ENCODE assay signal across 1 cellular context in the genomic region with DNA sequence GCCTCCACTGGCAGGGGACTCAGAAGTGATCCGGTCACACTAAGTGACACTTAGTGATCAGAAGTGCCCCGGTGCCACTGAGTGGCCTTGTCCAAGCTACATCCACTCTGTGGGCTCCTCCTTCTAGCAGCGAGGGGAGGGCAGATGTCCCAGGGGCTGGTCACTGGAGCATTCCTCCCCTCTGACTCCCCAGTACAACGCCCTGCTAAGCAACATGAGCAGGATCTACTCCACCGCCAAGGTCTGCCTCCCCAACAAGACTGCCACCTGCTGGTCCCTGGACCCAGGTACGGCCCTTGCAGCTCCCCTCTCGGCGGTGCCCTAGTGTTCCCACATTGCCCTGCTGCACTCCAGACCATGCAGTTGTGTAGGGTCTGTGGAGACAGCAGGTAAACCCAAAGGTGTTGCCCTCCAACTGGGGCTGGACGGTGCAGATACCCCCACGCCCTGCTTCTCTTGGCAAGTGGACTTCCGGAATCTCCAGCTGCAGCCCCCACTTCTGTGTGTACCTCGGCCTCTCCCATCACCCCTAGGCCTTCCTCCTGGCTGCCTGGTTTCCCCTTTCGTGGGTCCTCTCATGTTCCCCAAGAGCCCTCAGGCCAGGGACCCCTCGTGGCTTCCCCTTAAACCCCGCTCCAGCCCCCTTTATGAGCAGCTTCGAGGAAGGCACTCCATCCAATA.
TF ChIP-seq lines count a peak whose summit lies in the region.

No MANE protein-coding gene starts in this region.

TF ChIP-seq in HepG2, 621 proteins besides CTCF, POLR2A, EP300 and RAD21 (continued from another document and continues in another):
- TF ChIP-seq, protein P1, sequence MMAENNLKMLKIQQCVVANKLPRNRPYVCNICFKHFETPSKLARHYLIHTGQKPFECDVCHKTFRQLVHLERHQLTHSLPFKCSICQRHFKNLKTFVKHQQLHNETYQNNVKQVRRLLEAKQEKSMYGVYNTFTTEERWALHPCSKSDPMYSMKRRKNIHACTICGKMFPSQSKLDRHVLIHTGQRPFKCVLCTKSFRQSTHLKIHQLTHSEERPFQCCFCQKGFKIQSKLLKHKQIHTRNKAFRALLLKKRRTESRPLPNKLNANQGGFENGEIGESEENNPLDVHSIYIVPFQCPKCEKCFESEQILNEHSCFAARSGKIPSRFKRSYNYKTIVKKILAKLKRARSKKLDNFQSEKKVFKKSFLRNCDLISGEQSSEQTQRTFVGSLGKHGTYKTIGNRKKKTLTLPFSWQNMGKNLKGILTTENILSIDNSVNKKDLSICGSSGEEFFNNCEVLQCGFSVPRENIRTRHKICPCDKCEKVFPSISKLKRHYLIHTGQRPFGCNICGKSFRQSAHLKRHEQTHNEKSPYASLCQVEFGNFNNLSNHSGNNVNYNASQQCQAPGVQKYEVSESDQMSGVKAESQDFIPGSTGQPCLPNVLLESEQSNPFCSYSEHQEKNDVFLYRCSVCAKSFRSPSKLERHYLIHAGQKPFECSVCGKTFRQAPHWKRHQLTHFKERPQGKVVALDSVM (CRISPR knock-in tag; IDR thresholded peaks at IDR 0.05) = no peak
- TF ChIP-seq SSRP1 (CRISPR knock-in tag; IDR thresholded peaks at IDR 0.05) (no peak), NFIB (CRISPR knock-in tag; IDR thresholded peaks at IDR 0.05; ENCODE audit: borderline replicate concordance) (no peak), NRL (CRISPR knock-in tag; IDR thresholded peaks at IDR 0.05; ENCODE audit: borderline replicate concordance) (peak; percentile 59; the same call in 1 of the 2 replicates), MIER3 (CRISPR knock-in tag; IDR thresholded peaks at IDR 0.05; ENCODE audit: borderline replicate concordance) (peak; percentile 39; the same call in 1 of the 2 replicates), ZNF572 (CRISPR knock-in tag; IDR thresholded peaks at IDR 0.05) (peak; percentile 41; the same call in 1 of the 2 replicates), ZSCAN29 (CRISPR knock-in tag; conservative IDR thresholded peaks at IDR 0.05) (no peak), FOXA3 (CRISPR knock-in tag; IDR thresholded peaks at IDR 0.05) (0 out of 2 replicates have a peak, but pooled peaks have one; percentile 22), HCFC1 (IDR thresholded peaks at IDR 0.05; ENCODE audit: low read depth, low read length) (no peak), ZSCAN21 (CRISPR knock-in tag; IDR thresholded peaks at IDR 0.05; ENCODE audit: borderline replicate concordance) (peak; percentile 65; the same call in 1 of the 2 replicates), SAP130 (CRISPR knock-in tag; IDR thresholded peaks at IDR 0.05; ENCODE audit: low read depth) (peak; percentile 42; the same call in 1 of the 2 replicates), ZFP1 (CRISPR knock-in tag; IDR thresholded peaks at IDR 0.05) (no peak), ZNF781 (CRISPR knock-in tag; IDR thresholded peaks at IDR 0.05; ENCODE audit: borderline replicate concordance, not compliant biosample characterization) (no peak), LCORL (IDR thresholded peaks at IDR 0.05) (no peak), LCORL (CRISPR knock-in tag; IDR thresholded peaks at IDR 0.05) (peak; percentile 59; the same call in 1 of the 2 replicates), ZNF678 (CRISPR knock-in tag; IDR thresholded peaks at IDR 0.05) (no peak), ZNF709 (CRISPR knock-in tag; IDR thresholded peaks at IDR 0.05) (no peak), HMGA1 (CRISPR knock-in tag; conservative IDR thresholded peaks at IDR 0.05) (no peak), GATAD1 (CRISPR knock-in tag; IDR thresholded peaks at IDR 0.05) (0 out of 2 replicates have a peak, but pooled peaks have one; percentile 24), ZNF292 (CRISPR knock-in tag; IDR thresholded peaks at IDR 0.05; ENCODE audit: borderline replicate concordance, low read depth) (peak; percentile 51; the same call in 1 of the 2 replicates), MXD4 (CRISPR knock-in tag; IDR thresholded peaks at IDR 0.05) (no peak), FOSL2 (CRISPR knock-in tag; IDR thresholded peaks at IDR 0.05) (peak; percentile 46; the same call in 1 of the 2 replicates), STAG1 (CRISPR knock-in tag; IDR thresholded peaks at IDR 0.05) (peak; percentile 88), ZNF274 (CRISPR knock-in tag; IDR thresholded peaks at IDR 0.05) (0 out of 2 replicates have a peak, but pooled peaks have one; percentile 22), HNRNPLL (IDR thresholded peaks at IDR 0.05; ENCODE audit: low read depth, low read length, poor library complexity, severe bottlenecking) (peak; percentile 33), HDAC2 (CRISPR knock-in tag; IDR thresholded peaks at IDR 0.05) (no peak), PITX1 (CRISPR knock-in tag; IDR thresholded peaks at IDR 0.05) (0 out of 2 replicates have a peak, but pooled peaks have one; percentile 16), SP4 (CRISPR knock-in tag; IDR thresholded peaks at IDR 0.05) (no peak), ZNF17 (CRISPR knock-in tag; IDR thresholded peaks at IDR 0.05) (no peak), CHCHD3 (CRISPR knock-in tag; IDR thresholded peaks at IDR 0.05) (0 out of 2 replicates have a peak, but pooled peaks have one; percentile 12), ZNF790 (CRISPR knock-in tag; IDR thresholded peaks at IDR 0.05; ENCODE audit: borderline replicate concordance) (no peak), SALL2 (CRISPR knock-in tag; IDR thresholded peaks at IDR 0.05) (no peak), CCDC6 (CRISPR knock-in tag; IDR thresholded peaks at IDR 0.05) (no peak), ZFX (CRISPR knock-in tag; IDR thresholded peaks at IDR 0.05; ENCODE audit: low read depth) (peak; percentile 34; the same call in 1 of the 2 replicates)
- TF ChIP-seq, protein P2, sequence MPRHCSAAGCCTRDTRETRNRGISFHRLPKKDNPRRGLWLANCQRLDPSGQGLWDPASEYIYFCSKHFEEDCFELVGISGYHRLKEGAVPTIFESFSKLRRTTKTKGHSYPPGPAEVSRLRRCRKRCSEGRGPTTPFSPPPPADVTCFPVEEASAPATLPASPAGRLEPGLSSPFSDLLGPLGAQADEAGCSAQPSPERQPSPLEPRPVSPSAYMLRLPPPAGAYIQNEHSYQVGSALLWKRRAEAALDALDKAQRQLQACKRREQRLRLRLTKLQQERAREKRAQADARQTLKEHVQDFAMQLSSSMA (CRISPR knock-in tag; IDR thresholded peaks at IDR 0.05) = no peak
- TF ChIP-seq, protein P3, sequence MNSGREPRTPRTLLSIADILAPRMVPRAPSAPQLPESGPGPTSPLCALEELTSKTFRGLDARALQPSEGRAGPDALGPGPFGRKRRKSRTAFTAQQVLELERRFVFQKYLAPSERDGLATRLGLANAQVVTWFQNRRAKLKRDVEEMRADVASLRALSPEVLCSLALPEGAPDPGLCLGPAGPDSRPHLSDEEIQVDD (CRISPR knock-in tag; IDR thresholded peaks at IDR 0.05; ENCODE audit: borderline replicate concordance) = no peak
- TF ChIP-seq, protein P4, sequence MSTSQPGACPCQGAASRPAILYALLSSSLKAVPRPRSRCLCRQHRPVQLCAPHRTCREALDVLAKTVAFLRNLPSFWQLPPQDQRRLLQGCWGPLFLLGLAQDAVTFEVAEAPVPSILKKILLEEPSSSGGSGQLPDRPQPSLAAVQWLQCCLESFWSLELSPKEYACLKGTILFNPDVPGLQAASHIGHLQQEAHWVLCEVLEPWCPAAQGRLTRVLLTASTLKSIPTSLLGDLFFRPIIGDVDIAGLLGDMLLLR (CRISPR knock-in tag; IDR thresholded peaks at IDR 0.05) = no peak
- TF ChIP-seq, protein P5, sequence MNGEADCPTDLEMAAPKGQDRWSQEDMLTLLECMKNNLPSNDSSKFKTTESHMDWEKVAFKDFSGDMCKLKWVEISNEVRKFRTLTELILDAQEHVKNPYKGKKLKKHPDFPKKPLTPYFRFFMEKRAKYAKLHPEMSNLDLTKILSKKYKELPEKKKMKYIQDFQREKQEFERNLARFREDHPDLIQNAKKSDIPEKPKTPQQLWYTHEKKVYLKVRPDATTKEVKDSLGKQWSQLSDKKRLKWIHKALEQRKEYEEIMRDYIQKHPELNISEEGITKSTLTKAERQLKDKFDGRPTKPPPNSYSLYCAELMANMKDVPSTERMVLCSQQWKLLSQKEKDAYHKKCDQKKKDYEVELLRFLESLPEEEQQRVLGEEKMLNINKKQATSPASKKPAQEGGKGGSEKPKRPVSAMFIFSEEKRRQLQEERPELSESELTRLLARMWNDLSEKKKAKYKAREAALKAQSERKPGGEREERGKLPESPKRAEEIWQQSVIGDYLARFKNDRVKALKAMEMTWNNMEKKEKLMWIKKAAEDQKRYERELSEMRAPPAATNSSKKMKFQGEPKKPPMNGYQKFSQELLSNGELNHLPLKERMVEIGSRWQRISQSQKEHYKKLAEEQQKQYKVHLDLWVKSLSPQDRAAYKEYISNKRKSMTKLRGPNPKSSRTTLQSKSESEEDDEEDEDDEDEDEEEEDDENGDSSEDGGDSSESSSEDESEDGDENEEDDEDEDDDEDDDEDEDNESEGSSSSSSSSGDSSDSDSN (CRISPR knock-in tag; IDR thresholded peaks at IDR 0.05) = peak; percentile 55
- TF ChIP-seq, protein P6, sequence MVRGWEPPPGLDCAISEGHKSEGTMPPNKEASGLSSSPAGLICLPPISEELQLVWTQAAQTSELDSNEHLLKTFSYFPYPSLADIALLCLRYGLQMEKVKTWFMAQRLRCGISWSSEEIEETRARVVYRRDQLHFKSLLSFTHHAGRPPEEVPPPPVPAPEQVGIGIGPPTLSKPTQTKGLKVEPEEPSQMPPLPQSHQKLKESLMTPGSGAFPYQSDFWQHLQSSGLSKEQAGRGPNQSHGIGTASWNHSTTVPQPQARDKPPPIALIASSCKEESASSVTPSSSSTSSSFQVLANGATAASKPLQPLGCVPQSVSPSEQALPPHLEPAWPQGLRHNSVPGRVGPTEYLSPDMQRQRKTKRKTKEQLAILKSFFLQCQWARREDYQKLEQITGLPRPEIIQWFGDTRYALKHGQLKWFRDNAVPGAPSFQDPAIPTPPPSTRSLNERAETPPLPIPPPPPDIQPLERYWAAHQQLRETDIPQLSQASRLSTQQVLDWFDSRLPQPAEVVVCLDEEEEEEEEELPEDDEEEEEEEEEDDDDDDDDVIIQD (CRISPR knock-in tag; IDR thresholded peaks at IDR 0.05; ENCODE audit: low read depth) = no peak
- TF ChIP-seq, protein P7, sequence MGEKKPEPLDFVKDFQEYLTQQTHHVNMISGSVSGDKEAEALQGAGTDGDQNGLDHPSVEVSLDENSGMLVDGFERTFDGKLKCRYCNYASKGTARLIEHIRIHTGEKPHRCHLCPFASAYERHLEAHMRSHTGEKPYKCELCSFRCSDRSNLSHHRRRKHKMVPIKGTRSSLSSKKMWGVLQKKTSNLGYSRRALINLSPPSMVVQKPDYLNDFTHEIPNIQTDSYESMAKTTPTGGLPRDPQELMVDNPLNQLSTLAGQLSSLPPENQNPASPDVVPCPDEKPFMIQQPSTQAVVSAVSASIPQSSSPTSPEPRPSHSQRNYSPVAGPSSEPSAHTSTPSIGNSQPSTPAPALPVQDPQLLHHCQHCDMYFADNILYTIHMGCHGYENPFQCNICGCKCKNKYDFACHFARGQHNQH (CRISPR knock-in tag; IDR thresholded peaks at IDR 0.05) = no peak
- TF ChIP-seq, protein P8, sequence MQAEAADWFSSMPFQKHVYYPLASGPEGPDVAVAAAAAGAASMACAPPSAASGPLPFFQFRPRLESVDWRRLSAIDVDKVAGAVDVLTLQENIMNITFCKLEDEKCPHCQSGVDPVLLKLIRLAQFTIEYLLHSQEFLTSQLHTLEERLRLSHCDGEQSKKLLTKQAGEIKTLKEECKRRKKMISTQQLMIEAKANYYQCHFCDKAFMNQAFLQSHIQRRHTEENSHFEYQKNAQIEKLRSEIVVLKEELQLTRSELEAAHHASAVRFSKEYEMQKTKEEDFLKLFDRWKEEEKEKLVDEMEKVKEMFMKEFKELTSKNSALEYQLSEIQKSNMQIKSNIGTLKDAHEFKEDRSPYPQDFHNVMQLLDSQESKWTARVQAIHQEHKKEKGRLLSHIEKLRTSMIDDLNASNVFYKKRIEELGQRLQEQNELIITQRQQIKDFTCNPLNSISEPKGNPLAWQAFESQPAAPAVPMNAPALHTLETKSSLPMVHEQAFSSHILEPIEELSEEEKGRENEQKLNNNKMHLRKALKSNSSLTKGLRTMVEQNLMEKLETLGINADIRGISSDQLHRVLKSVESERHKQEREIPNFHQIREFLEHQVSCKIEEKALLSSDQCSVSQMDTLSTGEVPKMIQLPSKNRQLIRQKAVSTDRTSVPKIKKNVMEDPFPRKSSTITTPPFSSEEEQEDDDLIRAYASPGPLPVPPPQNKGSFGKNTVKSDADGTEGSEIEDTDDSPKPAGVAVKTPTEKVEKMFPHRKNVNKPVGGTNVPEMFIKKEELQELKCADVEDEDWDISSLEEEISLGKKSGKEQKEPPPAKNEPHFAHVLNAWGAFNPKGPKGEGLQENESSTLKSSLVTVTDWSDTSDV (CRISPR knock-in tag; IDR thresholded peaks at IDR 0.05) = 0 out of 2 replicates have a peak, but pooled peaks have one; percentile 81
- TF ChIP-seq, protein P9, sequence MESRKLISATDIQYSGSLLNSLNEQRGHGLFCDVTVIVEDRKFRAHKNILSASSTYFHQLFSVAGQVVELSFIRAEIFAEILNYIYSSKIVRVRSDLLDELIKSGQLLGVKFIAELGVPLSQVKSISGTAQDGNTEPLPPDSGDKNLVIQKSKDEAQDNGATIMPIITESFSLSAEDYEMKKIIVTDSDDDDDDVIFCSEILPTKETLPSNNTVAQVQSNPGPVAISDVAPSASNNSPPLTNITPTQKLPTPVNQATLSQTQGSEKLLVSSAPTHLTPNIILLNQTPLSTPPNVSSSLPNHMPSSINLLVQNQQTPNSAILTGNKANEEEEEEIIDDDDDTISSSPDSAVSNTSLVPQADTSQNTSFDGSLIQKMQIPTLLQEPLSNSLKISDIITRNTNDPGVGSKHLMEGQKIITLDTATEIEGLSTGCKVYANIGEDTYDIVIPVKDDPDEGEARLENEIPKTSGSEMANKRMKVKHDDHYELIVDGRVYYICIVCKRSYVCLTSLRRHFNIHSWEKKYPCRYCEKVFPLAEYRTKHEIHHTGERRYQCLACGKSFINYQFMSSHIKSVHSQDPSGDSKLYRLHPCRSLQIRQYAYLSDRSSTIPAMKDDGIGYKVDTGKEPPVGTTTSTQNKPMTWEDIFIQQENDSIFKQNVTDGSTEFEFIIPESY (CRISPR knock-in tag; IDR thresholded peaks at IDR 0.05) = peak; percentile 64; the same call in 1 of the 2 replicates
